ENCODE assay signal across 1 cellular context in genomic region chr11:83073248-83073647, GRCh38.
TF ChIP-seq lines count a peak whose summit lies in the region.

No MANE protein-coding gene starts in this region.

TF ChIP-seq in HCT116, 20 proteins besides CTCF, POLR2A, EP300 and RAD21 (continued from another document):
- no peak for TF ChIP-seq ZBTB33 (IDR thresholded peaks at IDR 0.05; ENCODE audit: extremely low read depth, insufficient replicate concordance, low read length)
- no peak for TF ChIP-seq CBX3 (IDR thresholded peaks at IDR 0.05; ENCODE audit: low read depth)
- TF ChIP-seq SIN3A (IDR thresholded peaks at IDR 0.05; ENCODE audit: low read depth), result no peak
- no peak for TF ChIP-seq SP1 (IDR thresholded peaks at IDR 0.05; ENCODE audit: low read depth)
